ENCODE assay signal across 23 cellular contexts in genomic region chr2:119013640-119014039, GRCh38.
"Had no signal": no experiment of that assay in that cellular context is flagged by ENCODE, and none has a peak within 500 bp of the region (broad histone marks: within the 10 kb centered on the region; RNA-seq: fewer than 3 reads in every experiment).

No MANE protein-coding gene starts in this region.

- H3K27ac Mint-ChIP-seq: activated CD4-positive, alpha-beta T cell treated with anti-CD3 and anti-CD28 coated beads for 36 hours; activated CD8-positive, alpha-beta memory T cell treated with anti-CD3 and anti-CD28 coated beads, Interleukin-2, amount 10 ng/mL, durations not matched to agents 7 days and 5 days; activated CD8-positive, alpha-beta T cell treated with anti-CD3 and anti-CD28 coated beads for 36 hours; activated naive CD4-positive, alpha-beta T cell treated with anti-CD3 and anti-CD28 coated beads, Interleukin-2, amount 50 U/mL, for 24 hours; mesothelial cell of epicardium; natural killer cell; progenitor cell of endocrine pancreas; WTC11 had no signal

- H3K27me3 ChIP-seq: upper lobe of left lung had no signal

- H3K9me3 Mint-ChIP-seq: activated CD8-positive, alpha-beta T cell treated with anti-CD3 and anti-CD28 coated beads for 36 hours; activated naive CD4-positive, alpha-beta T cell treated with anti-CD3 and anti-CD28 coated beads, Interleukin-2, amount 50 U/mL, for 24 hours; mesothelial cell of epicardium; natural killer cell; WTC11 had no signal

- H3K27ac ChIP-seq: body of pancreas, cardiac muscle cell, epithelial cell of prostate, gastroesophageal sphincter, upper lobe of left lung had no signal

- H3K36me3 ChIP-seq: cardiac muscle cell, gastroesophageal sphincter, upper lobe of left lung had no signal

- DNase-seq: activated CD4-positive, alpha-beta T cell treated with anti-CD3 and anti-CD28 coated beads for 36 hours; activated CD8-positive, alpha-beta memory T cell treated with anti-CD3 and anti-CD28 coated beads, Interleukin-2, amount 10 ng/mL, durations not matched to agents 7 days and 5 days; activated CD8-positive, alpha-beta T cell treated with anti-CD3 and anti-CD28 coated beads for 36 hours; activated gamma-delta T cell treated with Interleukin-2 at 50 U/mL for 16 hours; activated T-cell treated with anti-CD3 and anti-CD28 coated beads for 4 hours; anterior cingulate cortex; body of pancreas; kidney; natural killer cell; retina; stimulated activated CD4-positive, alpha-beta T cell treated with anti-CD3 and anti-CD28 coated beads, Interleukin-2, amount 100 ng/mL, for 48 hours; stimulated activated CD8-positive, alpha-beta memory T cell treated with anti-CD3 and anti-CD28 coated beads, Interleukin-4, amount 100 ng/mL, for 48 hours; stimulated activated naive CD4-positive, alpha-beta T cell; T-helper 9 cell; upper lobe of left lung had no signal

- H3K4me1 Mint-ChIP-seq: activated CD4-positive, alpha-beta T cell treated with anti-CD3 and anti-CD28 coated beads for 36 hours; activated CD8-positive, alpha-beta memory T cell treated with anti-CD3 and anti-CD28 coated beads, Interleukin-2, amount 10 ng/mL, durations not matched to agents 7 days and 5 days had no signal

- H3K36me3 Mint-ChIP-seq: activated CD8-positive, alpha-beta memory T cell treated with anti-CD3 and anti-CD28 coated beads, Interleukin-2, amount 10 ng/mL, durations not matched to agents 7 days and 5 days; activated naive CD4-positive, alpha-beta T cell treated with anti-CD3 and anti-CD28 coated beads, Interleukin-2, amount 50 U/mL, for 24 hours; mesothelial cell of epicardium; natural killer cell; WTC11 had no signal

- H3K4me3 Mint-ChIP-seq: activated CD4-positive, alpha-beta T cell treated with anti-CD3 and anti-CD28 coated beads for 36 hours; activated CD8-positive, alpha-beta memory T cell treated with anti-CD3 and anti-CD28 coated beads, Interleukin-2, amount 10 ng/mL, durations not matched to agents 7 days and 5 days; activated CD8-positive, alpha-beta T cell treated with anti-CD3 and anti-CD28 coated beads for 36 hours; activated naive CD4-positive, alpha-beta T cell treated with anti-CD3 and anti-CD28 coated beads, Interleukin-2, amount 50 U/mL, for 24 hours; mesothelial cell of epicardium; natural killer cell; WTC11 had no signal

- H3K4me3 ChIP-seq: body of pancreas, cardiac muscle cell, gastroesophageal sphincter, lung, upper lobe of left lung had no signal
